Comparison of ENCODE assay signal across 30 cellular contexts in genomic region chr3:136404056-136404455, GRCh38.
"Had no signal": no experiment of that assay in that cellular context is flagged by ENCODE, and none has a peak within 500 bp of the region (broad histone marks: within the 10 kb centered on the region; RNA-seq: fewer than 3 reads in every experiment).

No MANE protein-coding gene starts in this region.

- H3K27ac Mint-ChIP-seq: activated B cell treated with CpG ODN at 0.5 μM for 24 hours; activated CD4-positive, alpha-beta memory T cell treated with anti-CD3 and anti-CD28 coated beads for 36 hours; activated naive CD4-positive, alpha-beta T cell treated with anti-CD3 and anti-CD28 coated beads for 36 hours; activated naive CD4-positive, alpha-beta T cell treated with anti-CD3 and anti-CD28 coated beads, Interleukin-2, amount 50 U/mL, for 72 hours; activated T-helper 2 cell treated with anti-CD3 and anti-CD28 coated beads, Interferon-gamma antibody, Interleukin-2, Interleukin-4, amounts not matched to agents 10 μg/mL and 5 μg/mL and 100 μg/mL, durations not matched to agents 14 hours and 24 hours and 36 hours had no signal

- H3K4me3 Mint-ChIP-seq: activated B cell treated with CpG ODN at 0.5 μM for 24 hours; activated CD4-positive, alpha-beta memory T cell treated with anti-CD3 and anti-CD28 coated beads for 36 hours; activated naive CD4-positive, alpha-beta T cell treated with anti-CD3 and anti-CD28 coated beads for 36 hours had no signal

- FAIRE-seq: K562 had no signal

- H3K27me3 Mint-ChIP-seq: activated B cell treated with CpG ODN at 0.5 μM for 24 hours; activated CD4-positive, alpha-beta memory T cell treated with anti-CD3 and anti-CD28 coated beads for 36 hours had no signal

- H3K4me1 Mint-ChIP-seq: activated B cell treated with CpG ODN at 0.5 μM for 24 hours had no signal

- ATAC-seq: activated naive CD4-positive, alpha-beta T cell treated with anti-CD3 and anti-CD28 coated beads, Interleukin-2, amount 50 U/mL, for 72 hours; K562; Panc1 had no signal

- DNase-seq: activated B cell treated with CpG ODN at 0.5 μM for 24 hours; activated CD4-positive, alpha-beta memory T cell treated with anti-CD3 and anti-CD28 coated beads for 36 hours; activated CD4-positive, alpha-beta T cell treated with anti-CD3 and anti-CD28 coated beads for 4 hours; activated CD4-positive, alpha-beta T cell treated with anti-CD3 and anti-CD28 coated beads, Interleukin-2, amount 50 U/mL, for 1 hour; activated CD4-positive, CD25-positive, alpha-beta regulatory T cell treated with anti-CD3 and anti-CD28 coated beads, Interleukin-2, amount 50 U/mL, for 72 hours; activated CD8-positive, alpha-beta memory T cell treated with anti-CD3 and anti-CD28 coated beads, Interleukin-2, amount 50 U/mL, for 48 hours; activated gamma-delta T cell treated with Interleukin-2 at 50 U/mL for 16 hours; activated naive CD4-positive, alpha-beta T cell treated with anti-CD3 and anti-CD28 coated beads for 36 hours; adrenal gland; aorta; brain microvascular endothelial cell; central memory CD4-positive, alpha-beta T cell; NCI-H1092 treated with DMSO at 0.1 percent for 48 hours; NCI-H1417 treated with DMSO at 0.1 percent for 48 hours; NCI-H187 treated with DMSO at 0.1 percent for 48 hours; NCI-H2081; NCI-H226; NCI-H446 treated with DMSO at 0.1 percent for 48 hours; NCI-H524; NCI-H69; NCI-H82; SHP77; SJCRH30; T-helper 1 cell; T-helper 2 cell; T-helper 9 cell had no signal

- H3K36me3 Mint-ChIP-seq: activated naive CD4-positive, alpha-beta T cell treated with anti-CD3 and anti-CD28 coated beads, Interleukin-2, amount 50 U/mL, for 72 hours had no signal

- H3K9me3 Mint-ChIP-seq: activated B cell treated with CpG ODN at 0.5 μM for 24 hours; activated CD4-positive, alpha-beta memory T cell treated with anti-CD3 and anti-CD28 coated beads for 36 hours; activated naive CD4-positive, alpha-beta T cell treated with anti-CD3 and anti-CD28 coated beads for 36 hours; activated naive CD4-positive, alpha-beta T cell treated with anti-CD3 and anti-CD28 coated beads, Interleukin-2, amount 50 U/mL, for 72 hours; activated T-helper 2 cell treated with anti-CD3 and anti-CD28 coated beads, Interferon-gamma antibody, Interleukin-2, Interleukin-4, amounts not matched to agents 10 μg/mL and 5 μg/mL and 100 μg/mL, durations not matched to agents 14 hours and 24 hours and 36 hours had no signal
